In the genomic region with DNA sequence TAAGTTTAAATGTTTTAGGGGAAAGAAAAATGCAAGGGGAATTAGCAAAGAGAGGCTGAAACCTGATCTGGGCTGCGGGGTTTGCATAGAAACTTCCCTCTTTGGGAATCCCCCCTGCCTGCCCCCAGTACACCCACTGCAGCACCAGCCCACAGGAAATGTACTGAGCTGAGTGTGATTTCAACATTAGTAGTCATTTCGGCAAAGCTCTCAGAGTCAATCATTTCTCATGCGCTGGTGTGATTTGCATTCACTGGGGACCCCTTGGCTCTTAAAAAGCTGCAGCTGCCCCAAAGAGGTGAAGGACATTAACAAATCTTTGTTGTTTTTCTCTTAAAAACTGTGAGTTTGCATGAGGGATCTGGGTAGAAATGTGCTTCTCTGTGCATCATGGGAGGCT, we compare ENCODE assay signal across 12 cellular contexts.
DNase-seq lines count a peak whose midpoint lies in the region; ATAC-seq and TF ChIP-seq lines count a peak whose summit lies in the region.
"Had no signal": no experiment of that assay in that cellular context is flagged by ENCODE, and none has a peak within 500 bp of the region (broad histone marks: within the 10 kb centered on the region; RNA-seq: fewer than 3 reads in every experiment).

No MANE protein-coding gene starts in this region.

- peaks cover 1 to 2% of the 10 kb centered on the region in 2 donors for H3K9me3 Mint-ChIP-seq in activated T-cell treated with anti-CD3 and anti-CD28 coated beads, Interleukin-2, amount 50 U/mL, for 72 hours
- peaks cover 3% of the 10 kb centered on the region for H3K9me3 Mint-ChIP-seq in activated T-cell treated with anti-CD3 and anti-CD28 coated beads, Interleukin-2, amount 50 U/mL, for 4 hours
- H3K9me3 Mint-ChIP-seq in type B pancreatic cell, result peaks cover 12% of the 10 kb centered on the region
- H3K9me3 Mint-ChIP-seq: stimulated activated naive CD8-positive, alpha-beta T cell treated with anti-CD3 and anti-CD28 coated beads, Interleukin-15, Interleukin-2, amounts not matched to agents 100 ng/mL and 50 ng/mL, for 24 hours had no signal

- no peak overlapping the region for H3K27ac Mint-ChIP-seq in activated T-cell treated with anti-CD3 and anti-CD28 coated beads, Interleukin-2, amount 50 U/mL, for 72 hours
- H3K27ac Mint-ChIP-seq in type B pancreatic cell, result no peak overlapping the region
- H3K27ac Mint-ChIP-seq: stimulated activated naive CD8-positive, alpha-beta T cell treated with anti-CD3 and anti-CD28 coated beads, Interleukin-15, Interleukin-2, amounts not matched to agents 100 ng/mL and 50 ng/mL, for 24 hours had no signal

- peaks cover 33% of the 10 kb centered on the region for H3K4me1 ChIP-seq in Karpas-422 (ENCODE audit: low read length)
- H3K4me1 ChIP-seq: A549, breast epithelium had no signal

- H3K27me3 ChIP-seq in Karpas-422 (ENCODE audit: low read length), result no peaks in the 10 kb centered on the region
- H3K27me3 ChIP-seq: breast epithelium had no signal

- H2AFZ ChIP-seq in Karpas-422 (ENCODE audit: low read length), result peak overlapping the region; percentile 81

- intact Hi-C loops in left colon (cut with DNase I, micrococcal nuclease), result no loop called here

- peaks cover 7% of the 10 kb centered on the region for H3K27me3 Mint-ChIP-seq in activated T-cell treated with anti-CD3 and anti-CD28 coated beads, Interleukin-2, amount 50 U/mL, for 72 hours (ENCODE audit: low read depth)
- H3K27me3 Mint-ChIP-seq in activated T-cell treated with anti-CD3 and anti-CD28 coated beads, Interleukin-2, amount 50 U/mL, for 4 hours (ENCODE audit: low read depth), result peaks cover 2% of the 10 kb centered on the region
- H3K27me3 Mint-ChIP-seq in type B pancreatic cell, result no peaks in the 10 kb centered on the region

- H4K20me1 ChIP-seq in Karpas-422 (ENCODE audit: insufficient read depth, low read depth, low read length), result no peaks in the 10 kb centered on the region

- H3K27ac ChIP-seq in Karpas-422 (ENCODE audit: low read length), result peak overlapping the region; percentile 80
- H3K27ac ChIP-seq: A549, breast epithelium had no signal

- H3K4me3 ChIP-seq in Karpas-422 (ENCODE audit: low read length), result peak overlapping the region; percentile 47
- H3K4me3 ChIP-seq: A549, breast epithelium had no signal

- H3K4me1 Mint-ChIP-seq in activated T-cell treated with anti-CD3 and anti-CD28 coated beads, Interleukin-2, amount 50 U/mL, for 72 hours (ENCODE audit: low read depth), result no peaks in the 10 kb centered on the region
- no peaks in the 10 kb centered on the region for H3K4me1 Mint-ChIP-seq in activated T-cell treated with anti-CD3 and anti-CD28 coated beads, Interleukin-2, amount 50 U/mL, for 4 hours (ENCODE audit: low read depth)
- H3K4me1 Mint-ChIP-seq in type B pancreatic cell (ENCODE audit: unreplicated experiment), result peaks cover 31% of the 10 kb centered on the region

- H3K36me3 Mint-ChIP-seq in activated T-cell treated with anti-CD3 and anti-CD28 coated beads, Interleukin-2, amount 50 U/mL, for 72 hours (ENCODE audit: insufficient read depth in 2 of 2), result no peaks in the 10 kb centered on the region
- H3K36me3 Mint-ChIP-seq in activated T-cell treated with anti-CD3 and anti-CD28 coated beads, Interleukin-2, amount 50 U/mL, for 4 hours (ENCODE audit: insufficient read depth), result no peaks in the 10 kb centered on the region
- no peaks in the 10 kb centered on the region for H3K36me3 Mint-ChIP-seq in type B pancreatic cell

- peak; percentile 13 to 14 for DNase-seq in activated T-cell treated with anti-CD3 and anti-CD28 coated beads, Interleukin-2, amount 50 U/mL, for 72 hours
- no peak for DNase-seq in activated T-cell treated with anti-CD3 and anti-CD28 coated beads, Interleukin-2, amount 50 U/mL, for 4 hours
- DNase-seq in Karpas-422 (peak; percentile 75), type B pancreatic cell (ENCODE audit: extremely low spot score, unreplicated experiment) (no peak), left colon (no peak), NCI-H1417 treated with DMSO at 0.1 percent for 48 hours (lab: John Stamatoyannopoulos, UW) (no peak), DMS53 treated with DMSO at 0.1 percent for 48 hours (lab: John Stamatoyannopoulos, UW; ENCODE audit: unreplicated experiment) (no peak)
- DNase-seq: NCI-H446 had no signal

- peak; percentile 60 to 83 for ATAC-seq in activated T-cell treated with anti-CD3 and anti-CD28 coated beads, Interleukin-2, amount 50 U/mL, for 72 hours (replicated peaks in 1 of 2)
- ATAC-seq in activated T-cell treated with anti-CD3 and anti-CD28 coated beads, Interleukin-2, amount 50 U/mL, for 4 hours, result no peak
- ATAC-seq in HG02759 (IDR thresholded peaks at IDR 0.05; ENCODE audit: unreplicated experiment) (peak; percentile 89), left colon (no peak)
- ATAC-seq: A549 had no signal

- no peak overlapping the region for H3K4me3 Mint-ChIP-seq in activated T-cell treated with anti-CD3 and anti-CD28 coated beads, Interleukin-2, amount 50 U/mL, for 72 hours
- H3K4me3 Mint-ChIP-seq in activated T-cell treated with anti-CD3 and anti-CD28 coated beads, Interleukin-2, amount 50 U/mL, for 4 hours, result no peak overlapping the region
- peak overlapping the region; percentile 29 for H3K4me3 Mint-ChIP-seq in type B pancreatic cell
- H3K4me3 Mint-ChIP-seq: stimulated activated naive CD8-positive, alpha-beta T cell treated with anti-CD3 and anti-CD28 coated beads, Interleukin-15, Interleukin-2, amounts not matched to agents 100 ng/mL and 50 ng/mL, for 24 hours had no signal

- H3K9me2 ChIP-seq in Karpas-422 (replicated peaks; ENCODE audit: insufficient read depth, low read length), result no peaks in the 10 kb centered on the region

- H3K9ac ChIP-seq in Karpas-422 (ENCODE audit: low read length), result peak overlapping the region; percentile 54

- TF ChIP-seq CTCF in type B pancreatic cell (conservative IDR thresholded peaks at IDR 0.05), result no peak

- no peaks in the 10 kb centered on the region for H3K9me3 ChIP-seq in Karpas-422 (ENCODE audit: low read length)
- H3K9me3 ChIP-seq: A549, breast epithelium had no signal

- no peaks in the 10 kb centered on the region for H3K79me2 ChIP-seq in Karpas-422 (ENCODE audit: low read length)

- H3K36me3 ChIP-seq in Karpas-422 (ENCODE audit: insufficient read depth, low read length), result no peaks in the 10 kb centered on the region
- H3K36me3 ChIP-seq: breast epithelium had no signal

- H3K4me2 ChIP-seq in Karpas-422 (ENCODE audit: low read depth, low read length, poor library complexity, severe bottlenecking), result peak overlapping the region; percentile 67
- H3K4me2 ChIP-seq: A549 had no signal

Comparison
In these comparisons a context has a peak if more than half of its experiments do, and no peak if none do; other contexts are left out.
1. ATAC-seq: peak in activated T-cell treated with anti-CD3 and anti-CD28 coated beads, Interleukin-2, amount 50 U/mL, for 72 hours (2 of 2) and HG02759 (single experiment); none in activated T-cell treated with anti-CD3 and anti-CD28 coated beads, Interleukin-2, amount 50 U/mL, for 4 hours (0 of 2) and left colon (single experiment).
2. DNase-seq: peak in activated T-cell treated with anti-CD3 and anti-CD28 coated beads, Interleukin-2, amount 50 U/mL, for 72 hours (2 of 2) and Karpas-422 (single experiment); none in activated T-cell treated with anti-CD3 and anti-CD28 coated beads, Interleukin-2, amount 50 U/mL, for 4 hours (single experiment), type B pancreatic cell (single experiment), left colon (0 of 2), NCI-H1417 treated with DMSO at 0.1 percent for 48 hours (single experiment) and DMS53 treated with DMSO at 0.1 percent for 48 hours (single experiment).